ENCODE assay signal across 16 cellular contexts in the genomic region with DNA sequence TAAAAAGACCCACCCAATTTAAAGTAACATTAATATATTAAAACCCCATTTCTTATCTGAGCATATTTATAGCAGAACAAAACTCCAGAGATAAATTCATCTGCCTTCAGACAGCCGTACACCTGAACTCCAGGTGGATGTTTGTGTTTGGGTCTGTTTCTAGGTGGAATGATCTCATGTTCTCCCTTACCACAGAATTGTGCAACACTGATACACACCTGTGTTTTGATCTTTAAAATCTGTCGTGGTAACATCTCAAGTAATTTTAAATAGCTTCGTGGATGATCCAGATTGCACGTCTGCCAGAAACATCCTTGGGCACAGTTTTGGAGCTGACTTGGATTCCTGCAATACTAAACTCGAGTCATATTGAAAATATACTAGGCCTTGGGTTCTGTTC.
"Had no signal": no experiment of that assay in that cellular context is flagged by ENCODE, and none has a peak within 500 bp of the region (broad histone marks: within the 10 kb centered on the region; RNA-seq: fewer than 3 reads in every experiment).

No MANE protein-coding gene starts in this region.

- H3K36me3 ChIP-seq: brain microvascular endothelial cell, left ventricle myocardium inferior, neutrophil, upper lobe of left lung had no signal

- H3K9me3 Mint-ChIP-seq: activated B cell treated with CpG ODN at 0.5 μM for 24 hours; activated T-helper 1 cell treated with anti-CD3 and anti-CD28 coated beads, Interleukin-12 subunit alpha, Interleukin-12 subunit beta, Interleukin-2, Interleukin-4 antibody, amounts not matched to agents 30 ng/mL and 10 ng/mL and 1 ng/mL, durations not matched to agents 14 hours and 24 hours and 36 hours; dendritic cell treated with granulocyte-macrophage colony-stimulating factor and Interleukin-4, amounts not matched to agents 40 ng/mL and 50 ng/mL, for 4 days; stimulated activated naive CD8-positive, alpha-beta T cell treated with anti-CD3 and anti-CD28 coated beads, Interleukin-15, Interleukin-2, amounts not matched to agents 100 ng/mL and 50 ng/mL, for 24 hours had no signal

- H3K4me1 Mint-ChIP-seq: activated B cell treated with CpG ODN at 0.5 μM for 24 hours; activated CD4-positive, alpha-beta T cell treated with anti-CD3 and anti-CD28 coated beads, Interleukin-2, amount 10 ng/mL, durations not matched to agents 7 days and 5 days; memory B cell; naive thymus-derived CD4-positive, alpha-beta T cell had no signal

- H3K9me3 ChIP-seq: mucosa of descending colon, neutrophil, upper lobe of left lung had no signal

- H3K4me3 Mint-ChIP-seq: activated B cell treated with CpG ODN at 0.5 μM for 24 hours; activated CD4-positive, alpha-beta T cell treated with anti-CD3 and anti-CD28 coated beads, Interleukin-2, amount 10 ng/mL, durations not matched to agents 7 days and 5 days; activated naive CD8-positive, alpha-beta T cell treated with anti-CD3 and anti-CD28 coated beads, Interleukin-2, amount 10 ng/mL, durations not matched to agents 7 days and 5 days; activated T-helper 1 cell treated with anti-CD3 and anti-CD28 coated beads, Interleukin-12 subunit alpha, Interleukin-12 subunit beta, Interleukin-2, Interleukin-4 antibody, amounts not matched to agents 30 ng/mL and 10 ng/mL and 1 ng/mL, durations not matched to agents 14 hours and 24 hours and 36 hours; dendritic cell treated with granulocyte-macrophage colony-stimulating factor and Interleukin-4, amounts not matched to agents 40 ng/mL and 50 ng/mL, for 4 days; memory B cell; naive thymus-derived CD4-positive, alpha-beta T cell; stimulated activated naive CD8-positive, alpha-beta T cell treated with anti-CD3 and anti-CD28 coated beads, Interleukin-15, Interleukin-2, amounts not matched to agents 100 ng/mL and 50 ng/mL, for 24 hours had no signal

- H3K4me1 ChIP-seq: left ventricle myocardium inferior, upper lobe of left lung had no signal

- H3K27me3 ChIP-seq: brain microvascular endothelial cell, neutrophil, upper lobe of left lung had no signal

- DNase-seq: activated B cell treated with CpG ODN at 0.5 μM for 24 hours; activated CD4-positive, alpha-beta T cell treated with anti-CD3 and anti-CD28 coated beads, Interleukin-2, amount 10 ng/mL, durations not matched to agents 7 days and 5 days; activated naive CD8-positive, alpha-beta T cell treated with anti-CD3 and anti-CD28 coated beads, Interleukin-2, amount 10 ng/mL, durations not matched to agents 7 days and 5 days; cerebellar nuclear complex; effector memory CD4-positive, alpha-beta T cell; left ventricle myocardium inferior; mucosa of descending colon; naive thymus-derived CD4-positive, alpha-beta T cell; T-helper 2 cell; upper lobe of left lung had no signal

- H3K4me3 ChIP-seq: left ventricle myocardium inferior, mucosa of descending colon, upper lobe of left lung had no signal

- H3K27ac ChIP-seq: left ventricle myocardium inferior, neutrophil, upper lobe of left lung had no signal

- H3K27me3 Mint-ChIP-seq: activated B cell treated with CpG ODN at 0.5 μM for 24 hours; activated CD4-positive, alpha-beta T cell treated with anti-CD3 and anti-CD28 coated beads, Interleukin-2, amount 10 ng/mL, durations not matched to agents 7 days and 5 days; activated naive CD8-positive, alpha-beta T cell treated with anti-CD3 and anti-CD28 coated beads, Interleukin-2, amount 10 ng/mL, durations not matched to agents 7 days and 5 days; dendritic cell treated with granulocyte-macrophage colony-stimulating factor and Interleukin-4, amounts not matched to agents 40 ng/mL and 50 ng/mL, for 4 days; memory B cell; naive thymus-derived CD4-positive, alpha-beta T cell; stimulated activated naive CD8-positive, alpha-beta T cell treated with anti-CD3 and anti-CD28 coated beads, Interleukin-15, Interleukin-2, amounts not matched to agents 100 ng/mL and 50 ng/mL, for 24 hours had no signal

- H3K27ac Mint-ChIP-seq: activated B cell treated with CpG ODN at 0.5 μM for 24 hours; activated CD4-positive, alpha-beta T cell treated with anti-CD3 and anti-CD28 coated beads, Interleukin-2, amount 10 ng/mL, durations not matched to agents 7 days and 5 days; activated naive CD8-positive, alpha-beta T cell treated with anti-CD3 and anti-CD28 coated beads, Interleukin-2, amount 10 ng/mL, durations not matched to agents 7 days and 5 days; activated T-helper 1 cell treated with anti-CD3 and anti-CD28 coated beads, Interleukin-12 subunit alpha, Interleukin-12 subunit beta, Interleukin-2, Interleukin-4 antibody, amounts not matched to agents 30 ng/mL and 10 ng/mL and 1 ng/mL, durations not matched to agents 14 hours and 24 hours and 36 hours; dendritic cell treated with granulocyte-macrophage colony-stimulating factor and Interleukin-4, amounts not matched to agents 40 ng/mL and 50 ng/mL, for 4 days; memory B cell; naive thymus-derived CD4-positive, alpha-beta T cell had no signal
